9 cellular contexts compared by ENCODE assay signal in the genomic region with DNA sequence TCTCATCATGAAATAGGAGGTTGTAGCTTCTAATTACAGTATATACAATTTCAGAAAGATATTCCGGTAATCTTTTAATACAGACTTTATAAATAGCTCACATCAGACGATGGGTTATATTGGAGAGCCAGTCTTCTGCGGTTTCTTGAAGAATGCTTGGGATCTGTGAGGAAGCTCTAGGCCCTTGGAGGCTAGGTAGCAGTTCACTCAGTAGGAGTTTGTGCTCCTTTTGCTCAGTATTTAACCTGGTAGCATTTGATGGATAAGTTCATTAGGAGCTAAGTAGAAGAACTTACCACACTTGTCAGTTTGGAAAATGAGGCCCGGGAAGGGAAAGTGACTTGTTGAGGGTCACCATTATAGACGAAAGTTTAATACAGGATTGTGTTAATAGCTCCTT. TPM values are rescaled to one million over a fixed set of nuclear protein-coding genes. Genes with fewer than 3 reads are reported as not detected.
DNase-seq lines count a peak whose midpoint lies in the region; ATAC-seq and TF ChIP-seq lines count a peak whose summit lies in the region.
"Had no signal": no experiment of that assay in that cellular context is flagged by ENCODE, and none has a peak within 500 bp of the region (broad histone marks: within the 10 kb centered on the region; RNA-seq: fewer than 3 reads in every experiment).

No MANE protein-coding gene starts in this region.

- H3K27me3 ChIP-seq in adipocyte (replicated peaks; ENCODE audit: control insufficient read depth, insufficient read depth, low read length) (no peaks in the 10 kb centered on the region), iPS-15b (ENCODE audit: control insufficient read depth, insufficient read depth, low read length) (no peaks in the 10 kb centered on the region), smooth muscle cell (ENCODE audit: low read depth) (no peaks in the 10 kb centered on the region)

- H3K79me2 ChIP-seq in smooth muscle cell (ENCODE audit: low read depth): peaks cover 81% of the 10 kb centered on the region

- peaks cover 66% of the 10 kb centered on the region for H4K20me1 ChIP-seq in smooth muscle cell (ENCODE audit: low read depth)

- H3K36me3 ChIP-seq in adipocyte (ENCODE audit: control insufficient read depth, insufficient read depth, low read length, severe bottlenecking) (peaks cover 5% of the 10 kb centered on the region), iPS-15b (ENCODE audit: control insufficient read depth, insufficient read depth, low read length) (no peaks in the 10 kb centered on the region), smooth muscle cell (ENCODE audit: low read depth) (no peaks in the 10 kb centered on the region)

- H3K4me1 ChIP-seq in adipocyte (ENCODE audit: control insufficient read depth, insufficient read depth, low read length): peaks cover 57% of the 10 kb centered on the region
- H3K4me1 ChIP-seq in iPS-15b (ENCODE audit: control insufficient read depth, insufficient read depth, low read length): peaks cover 15% of the 10 kb centered on the region
- H3K4me1 ChIP-seq in smooth muscle cell (ENCODE audit: low read depth): peaks cover 43% of the 10 kb centered on the region

- H3K4me2 ChIP-seq in smooth muscle cell: peak overlapping the region; percentile 92

- H3K27ac ChIP-seq in smooth muscle cell (ENCODE audit: low read depth): peak overlapping the region; percentile 99

- H3K9me3 ChIP-seq in adipocyte (ENCODE audit: control insufficient read depth, low read length) (no peaks in the 10 kb centered on the region), iPS-15b (ENCODE audit: control insufficient read depth, insufficient read depth, low read length) (no peaks in the 10 kb centered on the region), smooth muscle cell (replicated peaks; ENCODE audit: low read depth) (no peaks in the 10 kb centered on the region)

- no peak for ATAC-seq in HG02798 (IDR thresholded peaks at IDR 0.05; ENCODE audit: poor library complexity, unreplicated experiment)

- WGBS in smooth muscle cell (ENCODE audit: low lambda C conversion rate): 35% methylated on average over 5 of the region's 5 CpGs

- DNase-seq in HS-27A (ENCODE audit: low read depth): peak; percentile 12
- peak; percentile 23 for DNase-seq in adipocyte (ENCODE audit: low read depth)
- no peak for DNase-seq in smooth muscle cell (lab: John Stamatoyannopoulos, UW; ENCODE audit: unreplicated experiment)
- DNase-seq in NOMO-1 (lab: John Stamatoyannopoulos, UW; ENCODE audit: unreplicated experiment in 2 of 2): no peak
- no peak for DNase-seq in DMS 273 (lab: John Stamatoyannopoulos, UW; ENCODE audit: unreplicated experiment)
- DNase-seq in nucleus accumbens (lab: John Stamatoyannopoulos, UW): no peak
- DNase-seq: activated T-cell treated with anti-CD3 and anti-CD28 coated beads for 4 hours had no signal

- no peak overlapping the region for H2AFZ ChIP-seq in smooth muscle cell (ENCODE audit: low read depth)

- H3F3A ChIP-seq in smooth muscle cell (ENCODE audit: low read depth): peaks cover 10% of the 10 kb centered on the region

- peak overlapping the region; percentile 94 for H3K4me3 ChIP-seq in adipocyte (ENCODE audit: low read length)
- peak overlapping the region; percentile 68 for H3K4me3 ChIP-seq in iPS-15b (ENCODE audit: low read depth, low read length)
- peak overlapping the region; percentile 84 for H3K4me3 ChIP-seq in smooth muscle cell

- H3K9ac ChIP-seq in adipocyte (ENCODE audit: low read length) (peak overlapping the region; percentile 100), iPS-15b (ENCODE audit: low read depth, low read length) (no peak overlapping the region), smooth muscle cell (ENCODE audit: low read depth) (peak overlapping the region; percentile 99)

- TF ChIP-seq CTCF in smooth muscle cell (IDR thresholded peaks at IDR 0.05; ENCODE audit: borderline replicate concordance, insufficient read depth, poor library complexity, severe bottlenecking): no peak

RNA-seq across cellular contexts. Expression of a gene that starts 2.8 kb away (rescaled TPM):
- total RNA-seq in smooth muscle cell: 265 and 294 TPM in 2 replicates
- polyA plus RNA-seq in smooth muscle cell: 149 and 161 TPM in 2 replicates

Comparison
In these comparisons a context has a peak if more than half of its experiments do, and no peak if none do; other contexts are left out.
1. DNase-seq: peak in HS-27A (single experiment) and adipocyte (single experiment); none in smooth muscle cell (single experiment), NOMO-1 (0 of 2), DMS 273 (single experiment) and nucleus accumbens (0 of 56).
2. Peak in every context shown above with its lines, with median percentiles within 50 percentile points of each other: H3K4me3 ChIP-seq.